In genomic region chr17:18181358-18181757, GRCh38 we compare ENCODE assay signal across 8 cellular contexts. TPM values are rescaled to one million over a fixed set of nuclear protein-coding genes. Genes with fewer than 3 reads are reported as not detected.
DNase-seq lines count a peak whose midpoint lies in the region; ATAC-seq and TF ChIP-seq lines count a peak whose summit lies in the region.

No MANE protein-coding gene starts in this region.

- no peak overlapping the region for H3K4me3 ChIP-seq in cardiac muscle cell

- no TSS peak for BruUV-seq in Calu3 (replicated peaks; lab: Mats Ljungman, UMichigan)

- peak overlapping the region; percentile 96 for H3K27ac ChIP-seq in cardiac muscle cell

- H3K4me1 ChIP-seq in cardiac muscle cell (ENCODE audit: low read depth): peaks cover 32% of the 10 kb centered on the region

- H3K27ac Mint-ChIP-seq in activated naive CD8-positive, alpha-beta T cell treated with anti-CD3 and anti-CD28 coated beads, Interleukin-2, amount 10 ng/mL, durations not matched to agents 7 days and 5 days: peak overlapping the region; percentile 98
- peak overlapping the region; percentile 97 to 100 (median 99) for H3K27ac Mint-ChIP-seq in nephron
- H3K27ac Mint-ChIP-seq in type B pancreatic cell: peak overlapping the region; percentile 100
- H3K27ac Mint-ChIP-seq in Calu3 (ENCODE audit: unreplicated experiment): no peak overlapping the region

- intact Hi-C loops in left ventricle myocardium superior (cut with micrococcal nuclease): no loop called here
- intact Hi-C loops in left colon (cut with DNase I, micrococcal nuclease): no loop called here
- intact Hi-C loops in Calu3 (cut with micrococcal nuclease; ENCODE audit: unreplicated experiment): no loop called here

- H3K36me3 ChIP-seq in cardiac muscle cell: peaks cover 4% of the 10 kb centered on the region

- H3K4me1 Mint-ChIP-seq in activated naive CD8-positive, alpha-beta T cell treated with anti-CD3 and anti-CD28 coated beads, Interleukin-2, amount 10 ng/mL, durations not matched to agents 7 days and 5 days: peaks cover 18% of the 10 kb centered on the region
- H3K4me1 Mint-ChIP-seq in nephron (peaks cover 53% of the 10 kb centered on the region), type B pancreatic cell (ENCODE audit: unreplicated experiment) (peaks cover 25% of the 10 kb centered on the region), Calu3 (ENCODE audit: low read depth, unreplicated experiment) (peaks cover 6% of the 10 kb centered on the region)

- no peak for ATAC-seq in left ventricle myocardium superior
- no peak for ATAC-seq in activated naive CD8-positive, alpha-beta T cell treated with anti-CD3 and anti-CD28 coated beads, Interleukin-2, amount 10 ng/mL, durations not matched to agents 7 days and 5 days (ENCODE audit: low read depth)
- no peak for ATAC-seq in left colon
- no peak for ATAC-seq in GM18520 (IDR thresholded peaks at IDR 0.05; ENCODE audit: unreplicated experiment)

- H3K4me3 Mint-ChIP-seq in activated naive CD8-positive, alpha-beta T cell treated with anti-CD3 and anti-CD28 coated beads, Interleukin-2, amount 10 ng/mL, durations not matched to agents 7 days and 5 days: peak overlapping the region; percentile 91
- H3K4me3 Mint-ChIP-seq in nephron (peak overlapping the region; percentile 91 to 95 (median 93)), type B pancreatic cell (no peak overlapping the region), Calu3 (ENCODE audit: low read depth, unreplicated experiment) (no peak overlapping the region)

- no peaks in the 10 kb centered on the region for H3K9me3 Mint-ChIP-seq in activated naive CD8-positive, alpha-beta T cell treated with anti-CD3 and anti-CD28 coated beads, Interleukin-2, amount 10 ng/mL, durations not matched to agents 7 days and 5 days
- H3K9me3 Mint-ChIP-seq in nephron (no peaks in the 10 kb centered on the region), type B pancreatic cell (no peaks in the 10 kb centered on the region), Calu3 (ENCODE audit: low read depth, unreplicated experiment) (no peaks in the 10 kb centered on the region)

- no peaks in the 10 kb centered on the region for H3K9me3 ChIP-seq in cardiac muscle cell (ENCODE audit: low read depth)

- no peak for TF ChIP-seq CTCF in cardiac muscle cell (IDR thresholded peaks at IDR 0.05; ENCODE audit: low read depth, low read length)
- TF ChIP-seq CTCF in nephron (IDR thresholded peaks at IDR 0.05; ENCODE audit: unreplicated experiment in 3 of 3): no peak
- no peak for TF ChIP-seq CTCF in type B pancreatic cell (conservative IDR thresholded peaks at IDR 0.05)
- TF ChIP-seq CTCF in Calu3 (IDR thresholded peaks at IDR 0.05; ENCODE audit: unreplicated experiment): no peak

- POLR2A ChIA-PET in activated naive CD8-positive, alpha-beta T cell treated with anti-CD3 and anti-CD28 coated beads, Interleukin-2, amount 10 ng/mL, durations not matched to agents 7 days and 5 days (lab: Charles Lee): interaction anchor here (1.2 to 4.1 kb wide), 3 partner anchors 9 to 23 kb away, joined by 3 to 14 read pairs (median 5); no protein-coding TSS in a partner anchor

- CTCF ChIA-PET in Calu3 (lab: Charles Lee): interaction anchor here (0.7 kb wide), 1 partner anchor 8 kb away, joined by 3 read pairs; no protein-coding TSS in a partner anchor

- H3K36me3 Mint-ChIP-seq in activated naive CD8-positive, alpha-beta T cell treated with anti-CD3 and anti-CD28 coated beads, Interleukin-2, amount 10 ng/mL, durations not matched to agents 7 days and 5 days: peaks cover 11% of the 10 kb centered on the region
- H3K36me3 Mint-ChIP-seq in nephron (ENCODE audit: low read depth) (peaks cover 6% of the 10 kb centered on the region), type B pancreatic cell (no peaks in the 10 kb centered on the region), Calu3 (ENCODE audit: insufficient read depth, unreplicated experiment) (peaks cover 37% of the 10 kb centered on the region)

- no peaks in the 10 kb centered on the region for H3K27me3 ChIP-seq in cardiac muscle cell

- DNase-seq in cardiac muscle cell (ENCODE audit: low read depth in 1 of 2, low spot score in 1 of 2) (no peak), left ventricle myocardium superior (no peak), type B pancreatic cell (ENCODE audit: extremely low spot score, unreplicated experiment) (no peak), left colon (no peak), Calu3 (no peak)
- DNase-seq in activated naive CD8-positive, alpha-beta T cell treated with anti-CD3 and anti-CD28 coated beads, Interleukin-2, amount 10 ng/mL, durations not matched to agents 7 days and 5 days: no peak

- no peaks in the 10 kb centered on the region for H3K27me3 Mint-ChIP-seq in activated naive CD8-positive, alpha-beta T cell treated with anti-CD3 and anti-CD28 coated beads, Interleukin-2, amount 10 ng/mL, durations not matched to agents 7 days and 5 days
- H3K27me3 Mint-ChIP-seq in nephron (ENCODE audit: low read depth) (no peaks in the 10 kb centered on the region), type B pancreatic cell (peaks cover 3% of the 10 kb centered on the region), Calu3 (ENCODE audit: unreplicated experiment) (no peaks in the 10 kb centered on the region)

RNA-seq across cellular contexts. Expression of gene ALKBH5, which starts 2.3 kb away (rescaled TPM):
- total RNA-seq in cardiac muscle cell (247 and 279 TPM in 2 replicates), left ventricle myocardium superior (197 TPM), type B pancreatic cell (ENCODE audit: low replicate concordance) (79.8 and 88.8 TPM in 2 replicates), left colon (10 to 100 TPM; 83.7 to 89.8 TPM), Calu3 (2022) (51.7 and 54.9 TPM in 2 replicates)
- polyA plus RNA-seq in cardiac muscle cell: 257 and 321 TPM in 2 replicates
- total RNA-seq in activated naive CD8-positive, alpha-beta T cell treated with anti-CD3 and anti-CD28 coated beads, Interleukin-2, amount 10 ng/mL, durations not matched to agents 7 days and 5 days: 100 to 1,000 TPM; 133 to 134 TPM

RNA-seq across cellular contexts. Expression of gene LLGL1, which starts 44.1 kb away (rescaled TPM):
- total RNA-seq in cardiac muscle cell: 81.5 and 83.8 TPM in 2 replicates
- polyA plus RNA-seq in cardiac muscle cell: 5.9 and 7.3 TPM in 2 replicates
- 9.0 TPM for total RNA-seq in left ventricle myocardium superior
- 10 to 100 TPM; 21.3 to 21.6 TPM for total RNA-seq in activated naive CD8-positive, alpha-beta T cell treated with anti-CD3 and anti-CD28 coated beads, Interleukin-2, amount 10 ng/mL, durations not matched to agents 7 days and 5 days
- total RNA-seq in type B pancreatic cell (ENCODE audit: low replicate concordance): 35.1 and 61.2 TPM in 2 replicates
- total RNA-seq in left colon: 1 to 10 TPM; 7.5 to 8.6 TPM
- total RNA-seq in Calu3 (2022): 10.0 and 10.7 TPM in 2 replicates

Comparison
In these comparisons a context has a peak if more than half of its experiments do, and no peak if none do; other contexts are left out.
1. H3K4me3 Mint-ChIP-seq: peak in activated naive CD8-positive, alpha-beta T cell treated with anti-CD3 and anti-CD28 coated beads, Interleukin-2, amount 10 ng/mL, durations not matched to agents 7 days and 5 days (single experiment) and nephron (3 of 3); none in type B pancreatic cell (single experiment) and Calu3 (single experiment).